11 cellular contexts compared by ENCODE assay signal in the genomic region with DNA sequence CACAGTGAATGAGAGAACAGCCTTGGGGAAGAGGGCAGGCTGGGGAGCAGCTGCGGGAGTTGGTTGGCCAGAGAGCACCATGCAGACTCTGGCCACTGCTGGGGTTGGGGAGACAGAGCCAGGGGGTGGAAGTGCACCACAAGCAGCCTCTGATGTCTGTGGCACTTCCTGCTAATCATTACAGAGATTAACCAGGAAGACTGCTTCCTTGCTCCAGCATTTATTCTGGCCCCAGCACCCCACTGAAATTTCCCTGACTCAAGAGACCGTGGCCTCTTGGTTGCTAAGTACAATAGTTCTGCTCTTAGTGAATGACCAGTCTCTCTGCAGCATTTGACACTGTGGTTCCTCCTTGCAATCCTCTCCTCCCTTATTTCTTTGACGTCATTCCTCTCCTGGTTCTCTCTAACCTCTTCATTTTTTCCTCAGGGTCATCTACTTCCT.
DNase-seq lines count a peak whose midpoint lies in the region; FAIRE-seq and TF ChIP-seq lines count a peak whose summit lies in the region.
"Had no signal": no experiment of that assay in that cellular context is flagged by ENCODE, and none has a peak within 500 bp of the region (broad histone marks: within the 10 kb centered on the region; RNA-seq: fewer than 3 reads in every experiment).

No MANE protein-coding gene starts in this region.

- peaks cover 2 to 11% of the 10 kb centered on the region in 2 donors for H3K27me3 Mint-ChIP-seq in CD8-positive, alpha-beta memory T cell

- TF ChIP-seq CTCF in keratinocyte (optimal IDR thresholded peaks at IDR 0.05 in 1 of 3, IDR thresholded peaks at IDR 0.05 in 1 of 3, conservative IDR thresholded peaks at IDR 0.05 in 1 of 3; ENCODE audit: extremely low read depth in 1 of 3, insufficient read depth in 2 of 3, low read length in 3 of 3) = no peak

- 48 to 70% methylated on average over 3 of the region's 3 CpGs for WGBS in GM23248 (ENCODE audit: low coverage in 1 of 2, low lambda C conversion rate in 2 of 2, missing lambda C conversion rate in 2 of 2), 2 experiments
- WGBS in small intestine, 3 donors = 47 to 60% (median 51%) methylated on average over 3 of the region's 3 CpGs

- H3K4me3 Mint-ChIP-seq in CD8-positive, alpha-beta memory T cell = no peak overlapping the region
- H3K4me3 Mint-ChIP-seq: activated naive CD4-positive, alpha-beta T cell treated with anti-CD3 and anti-CD28 coated beads, Interleukin-2, amount 50 U/mL, for 24 hours had no signal

- H4K20me1 ChIP-seq in GM23248 (ENCODE audit: insufficient read depth) (no peaks in the 10 kb centered on the region), keratinocyte (ENCODE audit: control insufficient read depth, extremely low read depth, insufficient read depth, low read length) (no peaks in the 10 kb centered on the region)

- no peak overlapping the region for H3K4me3 ChIP-seq in GM23248
- H3K4me3 ChIP-seq in keratinocyte (ENCODE audit: control insufficient read depth in 2 of 3, extremely low read depth in 1 of 3, insufficient read depth in 2 of 3, low read depth in 1 of 3, low read length in 3 of 3) = no peak overlapping the region
- no peak overlapping the region for H3K4me3 ChIP-seq in small intestine (ENCODE audit: low read depth in 1 of 2, low read length in 2 of 2)
- no peak overlapping the region for H3K4me3 ChIP-seq in CD8-positive, alpha-beta memory T cell (ENCODE audit: low read length)
- H3K4me3 ChIP-seq: SJSA1 had no signal

- H3K9me3 ChIP-seq in GM23248 (ENCODE audit: low read depth) (no peaks in the 10 kb centered on the region), keratinocyte (ENCODE audit: control insufficient read depth, low read depth, low read length) (no peaks in the 10 kb centered on the region), small intestine (ENCODE audit: control insufficient read depth, low read depth) (no peaks in the 10 kb centered on the region)
- H3K9me3 ChIP-seq in CD8-positive, alpha-beta memory T cell (ENCODE audit: low read length) = no peaks in the 10 kb centered on the region
- H3K9me3 ChIP-seq: SJSA1 had no signal

- H3K27ac ChIP-seq in GM23248 = peak overlapping the region; percentile 36; the same call in 1 of the 2 replicates
- no peak overlapping the region for H3K27ac ChIP-seq in keratinocyte (ENCODE audit: control insufficient read depth, insufficient read depth, low read length)
- no peak overlapping the region for H3K27ac ChIP-seq in small intestine (ENCODE audit: low read depth in 1 of 2, low read length in 1 of 2)
- H3K27ac ChIP-seq in CD8-positive, alpha-beta memory T cell (ENCODE audit: low read depth, low read length) = no peak overlapping the region
- H3K27ac ChIP-seq: SJSA1 had no signal

- dilution Hi-C loops in keratinocyte (cut with MboI; ENCODE audit: extremely low pct_ligation_motif_present, low sequenced_read_pairs) = no loop called here

- H2AFZ ChIP-seq in GM23248 = 0 out of 2 replicates have a peak overlapping the region, but pooled peaks have one; percentile 22
- peak overlapping the region; percentile 29 for H2AFZ ChIP-seq in keratinocyte (ENCODE audit: control insufficient read depth, low read length)

- H3K36me3 ChIP-seq in GM23248 (ENCODE audit: low read depth) (no peaks in the 10 kb centered on the region), keratinocyte (ENCODE audit: control insufficient read depth in 2 of 2, extremely low read depth in 1 of 2, insufficient read depth in 2 of 2, low read length in 2 of 2) (no peaks in the 10 kb centered on the region), small intestine (ENCODE audit: control insufficient read depth in 2 of 2, insufficient read depth in 2 of 2, low read length in 2 of 2) (no peaks in the 10 kb centered on the region)
- H3K36me3 ChIP-seq in CD8-positive, alpha-beta memory T cell (ENCODE audit: insufficient read depth, low read length) = no peaks in the 10 kb centered on the region
- H3K36me3 ChIP-seq: SJSA1 had no signal

- H3F3A ChIP-seq in GM23248 (ENCODE audit: insufficient read depth) = peaks cover 29% of the 10 kb centered on the region

- no peak overlapping the region for H3K27ac Mint-ChIP-seq in CD8-positive, alpha-beta memory T cell
- H3K27ac Mint-ChIP-seq: activated naive CD4-positive, alpha-beta T cell treated with anti-CD3 and anti-CD28 coated beads, Interleukin-2, amount 50 U/mL, for 24 hours had no signal

- CTCF ChIA-PET in CD8-positive, alpha-beta memory T cell (lab: Charles Lee) = no interaction called here

- no peaks in the 10 kb centered on the region for H3K9me1 ChIP-seq in keratinocyte (ENCODE audit: control insufficient read depth, extremely low read depth, insufficient read depth, low read length)

- no peaks in the 10 kb centered on the region for H3K27me3 ChIP-seq in GM23248 (replicated peaks; ENCODE audit: insufficient read depth)
- H3K27me3 ChIP-seq in keratinocyte (ENCODE audit: control insufficient read depth, extremely low read depth, insufficient read depth, low read length) = no peaks in the 10 kb centered on the region
- no peaks in the 10 kb centered on the region for H3K27me3 ChIP-seq in small intestine (ENCODE audit: control insufficient read depth in 2 of 2, insufficient read depth in 2 of 2, low read length in 2 of 2)
- H3K27me3 ChIP-seq in CD8-positive, alpha-beta memory T cell (ENCODE audit: insufficient read depth, low read length, poor library complexity, severe bottlenecking) = no peaks in the 10 kb centered on the region
- H3K27me3 ChIP-seq: SJSA1 had no signal

- H3K4me1 Mint-ChIP-seq in CD8-positive, alpha-beta memory T cell = no peaks in the 10 kb centered on the region
- H3K4me1 Mint-ChIP-seq: activated naive CD4-positive, alpha-beta T cell treated with anti-CD3 and anti-CD28 coated beads, Interleukin-2, amount 50 U/mL, for 24 hours had no signal

- no peaks in the 10 kb centered on the region for H3K36me3 Mint-ChIP-seq in CD8-positive, alpha-beta memory T cell
- H3K36me3 Mint-ChIP-seq: activated naive CD4-positive, alpha-beta T cell treated with anti-CD3 and anti-CD28 coated beads, Interleukin-2, amount 50 U/mL, for 24 hours had no signal

- no peaks in the 10 kb centered on the region for H3K9me2 ChIP-seq in GM23248 (ENCODE audit: insufficient read depth)

- no peaks in the 10 kb centered on the region for H3K79me2 ChIP-seq in GM23248 (ENCODE audit: insufficient read depth)
- no peaks in the 10 kb centered on the region for H3K79me2 ChIP-seq in keratinocyte (ENCODE audit: control insufficient read depth, insufficient read depth, low read length)

- no peak overlapping the region for H3K9ac ChIP-seq in GM23248
- H3K9ac ChIP-seq in keratinocyte (ENCODE audit: control insufficient read depth, extremely low read depth, insufficient read depth, low read length) = no peak overlapping the region

- FAIRE-seq in keratinocyte (lab: Jason Lieb, UNC) = no peak
- FAIRE-seq in small intestine (lab: Jason Lieb, UNC) = no peak

- POLR2A ChIA-PET in CD8-positive, alpha-beta memory T cell (lab: Charles Lee) = no interaction called here

- peak; percentile 67 for DNase-seq in GM23248
- peak; percentile 54 for DNase-seq in amniotic epithelial cell (ENCODE audit: low read depth)
- no peak for DNase-seq in keratinocyte (ENCODE audit: low read depth, low spot score)
- peak; percentile 12 for DNase-seq in small intestine
- DNase-seq in activated naive CD4-positive, alpha-beta T cell treated with Interleukin-2 at 50 U/mL for 16 hours = no peak
- DNase-seq in CD8-positive, alpha-beta memory T cell = no peak
- DNase-seq in activated CD4-positive, alpha-beta T cell treated with anti-CD3 and anti-CD28 coated beads for 1 hour = no peak
- DNase-seq: activated CD4-positive, alpha-beta T cell treated with anti-CD3 and anti-CD28 coated beads, Interleukin-2, amount 50 U/mL, for 4 hours; NCI-H345 had no signal

- peaks cover 41% of the 10 kb centered on the region for H3K4me1 ChIP-seq in GM23248 (ENCODE audit: insufficient read depth)
- H3K4me1 ChIP-seq in keratinocyte (ENCODE audit: control insufficient read depth, extremely low read depth, insufficient read depth, low read length) = peaks cover 39% of the 10 kb centered on the region
- peaks cover 0 to 4% of the 10 kb centered on the region in 2 donors for H3K4me1 ChIP-seq in small intestine (ENCODE audit: control insufficient read depth in 2 of 2, insufficient read depth in 1 of 2, low read depth in 1 of 2, low read length in 1 of 2)
- H3K4me1 ChIP-seq in CD8-positive, alpha-beta memory T cell (ENCODE audit: insufficient read depth, low read length) = no peaks in the 10 kb centered on the region

- H3K4me2 ChIP-seq in GM23248 (ENCODE audit: unreplicated experiment) (no peak overlapping the region), keratinocyte (ENCODE audit: control insufficient read depth, extremely low read depth, insufficient read depth, low read depth, low read length) (no peak overlapping the region)

- H3K9me3 Mint-ChIP-seq in CD8-positive, alpha-beta memory T cell = peaks cover 0 to 3% (median 0%) of the 10 kb centered on the region in 5 donors
- H3K9me3 Mint-ChIP-seq: activated naive CD4-positive, alpha-beta T cell treated with anti-CD3 and anti-CD28 coated beads, Interleukin-2, amount 50 U/mL, for 24 hours had no signal

- in situ Hi-C loops in GM23248 (cut with MboI) = no loop called here

Comparison
In these comparisons a context has a peak if more than half of its experiments do, and no peak if none do; other contexts are left out.
1. DNase-seq: peak in GM23248 (single experiment), amniotic epithelial cell (single experiment) and small intestine (single experiment); none in keratinocyte (single experiment), activated naive CD4-positive, alpha-beta T cell treated with Interleukin-2 at 50 U/mL for 16 hours (single experiment), CD8-positive, alpha-beta memory T cell (0 of 5) and activated CD4-positive, alpha-beta T cell treated with anti-CD3 and anti-CD28 coated beads for 1 hour (single experiment).